ENCODE assay signal across 25 cellular contexts in the genomic region with DNA sequence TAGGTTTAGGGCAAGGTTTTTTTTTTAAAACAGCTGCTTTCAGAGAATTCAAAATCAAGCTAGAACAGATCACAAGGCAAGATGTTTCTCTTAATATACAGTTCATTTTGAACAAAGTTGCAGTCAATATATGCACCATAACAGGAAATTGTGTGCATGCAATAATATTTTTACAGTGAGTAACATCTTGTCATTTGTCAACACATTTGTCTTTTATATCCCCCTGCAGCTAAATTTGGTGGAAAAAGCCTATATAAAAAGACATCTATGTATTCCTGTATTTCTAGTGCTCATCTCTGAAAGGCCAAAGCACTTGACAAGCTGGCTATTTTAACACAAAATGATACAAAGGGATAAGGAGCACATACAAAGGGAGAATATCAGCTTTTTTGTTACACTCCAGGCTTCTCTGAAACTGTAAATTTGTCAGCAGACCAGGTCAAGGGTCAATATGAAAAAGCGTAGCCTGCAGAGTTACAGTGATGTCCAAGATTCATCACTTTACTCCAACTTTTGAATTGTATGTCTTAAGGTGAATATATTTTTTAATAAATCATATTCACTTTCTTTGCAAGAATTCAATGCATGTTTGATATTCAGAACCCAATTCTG.
DNase-seq lines count a peak whose midpoint lies in the region; ATAC-seq and TF ChIP-seq lines count a peak whose summit lies in the region.
"Had no signal": no experiment of that assay in that cellular context is flagged by ENCODE, and none has a peak within 500 bp of the region (broad histone marks: within the 10 kb centered on the region; RNA-seq: fewer than 3 reads in every experiment).

No MANE protein-coding gene starts in this region.

- no peak for ATAC-seq in Right ventricle myocardium inferior
- ATAC-seq: body of pancreas, foreskin keratinocyte, GM23338, T-cell had no signal

- H3K4me3 ChIP-seq in right atrium auricular region: no peak overlapping the region
- H3K4me3 ChIP-seq in SK-N-SH (ENCODE audit: low read depth in 2 of 2, low read length in 1 of 2): no peak overlapping the region
- H3K4me3 ChIP-seq: body of pancreas, GM23338, spleen, stomach, vagina had no signal

- H2AFZ ChIP-seq in SK-N-SH (ENCODE audit: low read depth): no peak overlapping the region
- H2AFZ ChIP-seq: GM23338 had no signal

- H3K4me1 Mint-ChIP-seq in mesothelial cell of epicardium: peaks cover 65% of the 10 kb centered on the region
- no peaks in the 10 kb centered on the region for H3K4me1 Mint-ChIP-seq in activated CD4-positive, alpha-beta T cell treated with anti-CD3 and anti-CD28 coated beads, Interleukin-2, amount 10 ng/mL, durations not matched to agents 7 days and 5 days
- H3K4me1 Mint-ChIP-seq: activated naive CD4-positive, alpha-beta T cell treated with anti-CD3 and anti-CD28 coated beads, Interleukin-2, amount 50 U/mL, for 24 hours; T-cell had no signal

- H3K36me3 ChIP-seq in right atrium auricular region (no peaks in the 10 kb centered on the region), SK-N-SH (replicated peaks in 1 of 2; ENCODE audit: control insufficient read depth in 1 of 2, insufficient read depth in 2 of 2, low read length in 1 of 2) (no peaks in the 10 kb centered on the region)
- H3K36me3 ChIP-seq: spleen, stomach, vagina had no signal

- DNase-seq in right atrium auricular region (ENCODE audit: low spot score): no peak
- DNase-seq in Right ventricle myocardium inferior (ENCODE audit: missing footprints): no peak
- DNase-seq in dermis blood vessel endothelial cell: peak; percentile 59
- DNase-seq in mesothelial cell of epicardium (ENCODE audit: low spot score in 2 of 2, unreplicated experiment in 2 of 2): no peak
- DNase-seq in NCI-H146 treated with DMSO at 0.1 percent for 48 hours (lab: John Stamatoyannopoulos, UW; ENCODE audit: unreplicated experiment): no peak
- no peak for DNase-seq in HEK293T (ENCODE audit: extremely low spot score)
- no peak for DNase-seq in SK-N-SH
- DNase-seq in activated CD4-positive, alpha-beta T cell treated with anti-CD3 and anti-CD28 coated beads, Interleukin-2, amount 10 ng/mL, durations not matched to agents 7 days and 5 days: no peak
- DNase-seq: ACHN; activated CD4-positive, alpha-beta T cell treated with anti-CD3 and anti-CD28 coated beads for 1 hour; body of pancreas; C1 segment of cervical spinal cord; foreskin keratinocyte; NCI-H1694 treated with DMSO at 0.1 percent for 48 hours; NCI-H748 treated with DMSO at 0.1 percent for 48 hours; SHP77 treated with DMSO at 0.1 percent for 48 hours; spleen; stimulated activated CD4-positive, alpha-beta T cell treated with anti-CD3 and anti-CD28 coated beads, Interleukin-4, amount 100 ng/mL, for 24 hours; stomach; T-cell had no signal

- H3K36me3 Mint-ChIP-seq in mesothelial cell of epicardium: no peaks in the 10 kb centered on the region
- H3K36me3 Mint-ChIP-seq in activated CD4-positive, alpha-beta T cell treated with anti-CD3 and anti-CD28 coated beads, Interleukin-2, amount 10 ng/mL, durations not matched to agents 7 days and 5 days (ENCODE audit: low read depth): no peaks in the 10 kb centered on the region
- H3K36me3 Mint-ChIP-seq: activated naive CD4-positive, alpha-beta T cell treated with anti-CD3 and anti-CD28 coated beads, Interleukin-2, amount 50 U/mL, for 24 hours; T-cell had no signal

- H3K4me3 Mint-ChIP-seq in mesothelial cell of epicardium: no peak overlapping the region
- no peak overlapping the region for H3K4me3 Mint-ChIP-seq in activated CD4-positive, alpha-beta T cell treated with anti-CD3 and anti-CD28 coated beads, Interleukin-2, amount 10 ng/mL, durations not matched to agents 7 days and 5 days
- H3K4me3 Mint-ChIP-seq: activated naive CD4-positive, alpha-beta T cell treated with anti-CD3 and anti-CD28 coated beads, Interleukin-2, amount 50 U/mL, for 24 hours; activated T-helper 1 cell treated with anti-CD3 and anti-CD28 coated beads, Interleukin-12 subunit alpha, Interleukin-12 subunit beta, Interleukin-2, Interleukin-4 antibody, amounts not matched to agents 30 ng/mL and 10 ng/mL and 1 ng/mL, durations not matched to agents 14 hours and 24 hours and 36 hours; dendritic cell treated with granulocyte-macrophage colony-stimulating factor and Interleukin-4, amounts not matched to agents 40 ng/mL and 50 ng/mL, for 4 days; GM23338; T-cell had no signal

- H3K9ac ChIP-seq in SK-N-SH: no peak overlapping the region

- H3K4me1 ChIP-seq in right atrium auricular region (peaks cover 0 to 56% of the 10 kb centered on the region in 2 donors), SK-N-SH (ENCODE audit: control insufficient read depth in 1 of 2, insufficient read depth in 2 of 2, low read depth in 1 of 2, low read length in 1 of 2) (peaks cover 0 to 5% of the 10 kb centered on the region in 2 experiments; a peak in 3 of 4 replicates)

- no peak for TF ChIP-seq EP300 in SK-N-SH (IDR thresholded peaks at IDR 0.05; ENCODE audit: borderline replicate concordance in 1 of 2, low read depth in 1 of 2, low read length in 1 of 2)

- POLR2A ChIA-PET in HEK293T (lab: Yijun Ruan, JAX) (no interaction called here), SK-N-SH (lab: Yijun Ruan, JAX) (no interaction called here)
- POLR2A ChIA-PET in activated CD4-positive, alpha-beta T cell treated with anti-CD3 and anti-CD28 coated beads, Interleukin-2, amount 10 ng/mL, durations not matched to agents 7 days and 5 days (lab: Charles Lee): no interaction called here

- H3K27ac ChIP-seq in right atrium auricular region: peak overlapping the region; percentile 84 to 87
- no peak overlapping the region for H3K27ac ChIP-seq in SK-N-SH (ENCODE audit: low read depth in 2 of 2, low read length in 1 of 2)
- H3K27ac ChIP-seq: body of pancreas, foreskin keratinocyte, vagina had no signal

- H3F3A ChIP-seq in SK-N-SH (replicated peaks; ENCODE audit: insufficient read depth): peaks cover 14% of the 10 kb centered on the region

- H3K27me3 ChIP-seq in right atrium auricular region (no peaks in the 10 kb centered on the region), SK-N-SH (ENCODE audit: insufficient read depth) (no peaks in the 10 kb centered on the region)
- H3K27me3 ChIP-seq: body of pancreas, foreskin keratinocyte, spleen, stomach, vagina had no signal

- peaks cover 2% of the 10 kb centered on the region for H3K9me3 Mint-ChIP-seq in mesothelial cell of epicardium
- no peaks in the 10 kb centered on the region for H3K9me3 Mint-ChIP-seq in activated CD4-positive, alpha-beta T cell treated with anti-CD3 and anti-CD28 coated beads, Interleukin-2, amount 10 ng/mL, durations not matched to agents 7 days and 5 days
- H3K9me3 Mint-ChIP-seq: activated naive CD4-positive, alpha-beta T cell treated with anti-CD3 and anti-CD28 coated beads, Interleukin-2, amount 50 U/mL, for 24 hours; activated T-helper 1 cell treated with anti-CD3 and anti-CD28 coated beads, Interleukin-12 subunit alpha, Interleukin-12 subunit beta, Interleukin-2, Interleukin-4 antibody, amounts not matched to agents 30 ng/mL and 10 ng/mL and 1 ng/mL, durations not matched to agents 14 hours and 24 hours and 36 hours; dendritic cell treated with granulocyte-macrophage colony-stimulating factor and Interleukin-4, amounts not matched to agents 40 ng/mL and 50 ng/mL, for 4 days; GM23338; T-cell had no signal

- peak overlapping the region; percentile 68 for H3K27ac Mint-ChIP-seq in mesothelial cell of epicardium
- no peak overlapping the region for H3K27ac Mint-ChIP-seq in activated CD4-positive, alpha-beta T cell treated with anti-CD3 and anti-CD28 coated beads, Interleukin-2, amount 10 ng/mL, durations not matched to agents 7 days and 5 days
- H3K27ac Mint-ChIP-seq: activated naive CD4-positive, alpha-beta T cell treated with anti-CD3 and anti-CD28 coated beads, Interleukin-2, amount 50 U/mL, for 24 hours; activated T-helper 1 cell treated with anti-CD3 and anti-CD28 coated beads, Interleukin-12 subunit alpha, Interleukin-12 subunit beta, Interleukin-2, Interleukin-4 antibody, amounts not matched to agents 30 ng/mL and 10 ng/mL and 1 ng/mL, durations not matched to agents 14 hours and 24 hours and 36 hours; dendritic cell treated with granulocyte-macrophage colony-stimulating factor and Interleukin-4, amounts not matched to agents 40 ng/mL and 50 ng/mL, for 4 days; GM23338; T-cell had no signal

- intact Hi-C loops in Right ventricle myocardium inferior (cut with DNase I): loop anchor here (5.0 kb wide), 1 partner anchor 145 kb away; a partner anchor contains a TSS

- WGBS in SK-N-SH (ENCODE audit: low lambda C conversion rate): 100% methylated on average over 1 of the region's 1 CpG

- H3K9me2 ChIP-seq in SK-N-SH: no peaks in the 10 kb centered on the region

- no peaks in the 10 kb centered on the region for H3K79me2 ChIP-seq in SK-N-SH (ENCODE audit: insufficient read depth)

- TF ChIP-seq CTCF in right atrium auricular region (IDR thresholded peaks at IDR 0.05) (no peak), mesothelial cell of epicardium (IDR thresholded peaks at IDR 0.05; ENCODE audit: unreplicated experiment) (no peak), SK-N-SH (IDR thresholded peaks at IDR 0.05) (no peak)

- no peaks in the 10 kb centered on the region for H4K20me1 ChIP-seq in SK-N-SH (ENCODE audit: insufficient read depth)

- no peaks in the 10 kb centered on the region for H3K27me3 Mint-ChIP-seq in mesothelial cell of epicardium (ENCODE audit: low read depth)
- H3K27me3 Mint-ChIP-seq in activated CD4-positive, alpha-beta T cell treated with anti-CD3 and anti-CD28 coated beads, Interleukin-2, amount 10 ng/mL, durations not matched to agents 7 days and 5 days: peaks cover 13% of the 10 kb centered on the region
- H3K27me3 Mint-ChIP-seq: dendritic cell treated with granulocyte-macrophage colony-stimulating factor and Interleukin-4, amounts not matched to agents 40 ng/mL and 50 ng/mL, for 4 days had no signal

- H3K9me3 ChIP-seq in right atrium auricular region (no peaks in the 10 kb centered on the region), SK-N-SH (no peaks in the 10 kb centered on the region)
- H3K9me3 ChIP-seq: body of pancreas, spleen, stomach, vagina had no signal

- CTCF ChIA-PET in HEK293T (lab: Yijun Ruan, JAX): no interaction called here
- CTCF ChIA-PET in SK-N-SH (lab: Yijun Ruan, JAX): interaction anchor here (0.6 to 1.5 kb wide), 4 partner anchors 12 to 692 kb away, joined by 3 to 4 read pairs (median 3); no protein-coding TSS in a partner anchor
- CTCF ChIA-PET in activated CD4-positive, alpha-beta T cell treated with anti-CD3 and anti-CD28 coated beads, Interleukin-2, amount 10 ng/mL, durations not matched to agents 7 days and 5 days (lab: Charles Lee): no interaction called here

- TF ChIP-seq RAD21 in SK-N-SH (IDR thresholded peaks at IDR 0.05; ENCODE audit: low read length): no peak

- H3K4me2 ChIP-seq in SK-N-SH: no peak overlapping the region
- H3K4me2 ChIP-seq: GM23338 had no signal

TF ChIP-seq in HEK293T, 16 proteins besides CTCF, POLR2A, EP300 and RAD21 (continues in another document):
- no peak for TF ChIP-seq ELF4 (IDR thresholded peaks at IDR 0.05)

TF ChIP-seq in SK-N-SH, 30 proteins besides CTCF, POLR2A, EP300 and RAD21 (continues in another document):
- TF ChIP-seq NFIC (IDR thresholded peaks at IDR 0.05; ENCODE audit: borderline replicate concordance) (no peak), FOSL2 (IDR thresholded peaks at IDR 0.05; ENCODE audit: borderline replicate concordance, low read depth) (no peak)

Comparison
In these comparisons a context has a peak if more than half of its experiments do, and no peak if none do; other contexts are left out.
1. H3K27ac ChIP-seq: peak in right atrium auricular region (2 of 2); none in SK-N-SH (0 of 2).